In the genomic region with DNA sequence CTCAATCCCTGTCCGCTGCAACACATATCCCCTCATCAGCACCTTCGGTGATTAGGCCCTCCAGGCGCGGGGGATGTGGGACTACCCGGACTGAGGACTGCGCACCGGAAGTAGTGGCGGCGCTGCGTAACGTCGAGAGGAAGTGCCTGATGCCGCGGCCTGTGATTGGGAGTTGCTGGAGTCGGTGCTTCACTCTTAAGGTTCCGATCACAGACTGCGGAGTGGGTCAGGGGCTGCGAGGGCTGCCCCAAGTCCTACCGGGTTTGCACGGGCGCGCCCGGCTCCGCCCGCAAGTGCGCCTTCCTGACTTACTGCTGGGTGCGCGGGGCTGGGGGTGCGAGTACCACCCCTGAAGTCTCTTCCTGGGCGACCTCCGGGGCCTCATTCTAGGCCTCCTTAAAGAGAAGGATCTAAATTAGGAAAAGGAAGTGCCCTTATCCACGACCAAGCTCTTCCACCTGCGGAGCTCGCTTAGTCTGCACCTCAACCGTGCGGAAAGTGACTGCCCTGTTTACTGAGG, we compare ENCODE assay signal across 8 cellular contexts.
A peak's percentile ranks its signal among the peaks of the same experiment; 100 is the strongest.
DNase-seq lines count a peak whose midpoint lies in the region; ATAC-seq and TF ChIP-seq lines count a peak whose summit lies in the region.

A gene (plus strand): TSS at position 192 of the 520 bp plus-strand sequence. CDS start 1,822 bp downstream, outside the sequence.

- TF ChIP-seq CTCF in coronary artery (IDR thresholded peaks at IDR 0.05), result no peak

- H3K27ac ChIP-seq in coronary artery, result peak within 1 kb of the TSS; percentile 74 to 83

- DNase-seq in Ammon's horn (ENCODE audit: low spot score), result peak; percentile 96
- peak; percentile 91 to 94 for DNase-seq in NCI-H524 (lab: John Stamatoyannopoulos, UW)
- DNase-seq in activated CD4-positive, alpha-beta T cell treated with anti-CD3 and anti-CD28 coated beads for 48 hours, result peak; percentile 94
- DNase-seq in coronary artery (ENCODE audit: low spot score), result peak; percentile 93
- DNase-seq in kidney tubule cell (ENCODE audit: low spot score), result peak; percentile 93
- peak; percentile 77 to 84 for DNase-seq in stimulated activated CD4-positive, alpha-beta T cell treated with anti-CD3 and anti-CD28 coated beads, Interleukin-1b, Interleukin-23, amount 100 ng/mL, for 1 hour (ENCODE audit: low read depth in 2 of 2)

- H3K4me3 ChIP-seq in coronary artery, result peak within 1 kb of the TSS; percentile 90

- peak; percentile 78 for TF ChIP-seq POLR2A in GM19193 (IDR thresholded peaks at IDR 0.05; ENCODE audit: extremely low read depth, insufficient read depth, insufficient read length)

- ATAC-seq in HG03378 (IDR thresholded peaks at IDR 0.05; ENCODE audit: unreplicated experiment), result peak; percentile 98

Comparison
In these comparisons a context has a peak if more than half of its experiments do, and no peak if none do; other contexts are left out.
1. Peak in every context shown above with its lines: DNase-seq, ATAC-seq, H3K4me3 ChIP-seq and H3K27ac ChIP-seq.